In the genomic region with DNA sequence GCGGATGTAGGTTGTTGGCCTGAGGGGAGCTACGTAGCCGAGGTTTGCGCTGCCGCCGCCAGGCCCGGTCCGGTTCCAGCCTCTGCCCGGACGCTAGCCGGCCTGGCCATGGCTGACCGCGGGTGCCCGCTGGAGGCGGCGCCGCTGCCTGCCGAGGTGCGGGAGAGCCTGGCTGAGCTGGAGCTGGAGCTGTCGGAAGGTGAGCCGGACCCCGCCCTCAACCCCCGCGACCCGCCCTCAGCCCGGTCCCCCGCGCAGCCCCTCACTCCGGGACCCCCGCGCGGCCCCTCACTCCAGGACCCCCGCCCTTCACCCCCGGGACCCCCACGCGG, we compare ENCODE assay signal across 8 cellular contexts. TPM values are rescaled to one million over a fixed set of nuclear protein-coding genes. Genes with fewer than 3 reads are reported as not detected.
DNase-seq lines count a peak whose midpoint lies in the region; ATAC-seq, FAIRE-seq and TF ChIP-seq lines count a peak whose summit lies in the region.

No MANE protein-coding gene starts in this region.

- H3K4me3 ChIP-seq in bronchial epithelial cell (ENCODE audit: low read depth, low read length) = peak overlapping the region; percentile 90
- H3K4me3 ChIP-seq in mucosa of descending colon = peak overlapping the region; percentile 87

- no peaks in the 10 kb centered on the region for H3K27me3 ChIP-seq in bronchial epithelial cell (ENCODE audit: control insufficient read depth, insufficient read depth, low read length)

- ATAC-seq in stimulated activated naive CD8-positive, alpha-beta T cell treated with anti-CD3 and anti-CD28 coated beads, Interleukin-15, Interleukin-2, amounts not matched to agents 100 U/mL and 50 U/mL, for 24 hours = no peak
- no peak for ATAC-seq in mucosa of descending colon
- no peak for ATAC-seq in HG03460 (IDR thresholded peaks at IDR 0.05; ENCODE audit: unreplicated experiment)

- H3K9me3 Mint-ChIP-seq in stimulated activated naive CD8-positive, alpha-beta T cell treated with anti-CD3 and anti-CD28 coated beads, Interleukin-15, Interleukin-2, amounts not matched to agents 100 ng/mL and 50 ng/mL, for 24 hours = no peaks in the 10 kb centered on the region

- H3K36me3 ChIP-seq in bronchial epithelial cell (ENCODE audit: control insufficient read depth, insufficient read depth, low read length) (peaks cover 2% of the 10 kb centered on the region), mucosa of descending colon (ENCODE audit: low read depth) (peaks cover 3% of the 10 kb centered on the region)

- peaks cover 24% of the 10 kb centered on the region for H3K4me1 ChIP-seq in mucosa of descending colon (ENCODE audit: low read depth)

- peaks cover 48% of the 10 kb centered on the region for H3K4me1 Mint-ChIP-seq in stimulated activated naive CD8-positive, alpha-beta T cell treated with anti-CD3 and anti-CD28 coated beads, Interleukin-15, Interleukin-2, amounts not matched to agents 100 ng/mL and 50 ng/mL, for 24 hours (ENCODE audit: low read depth)

- no peaks in the 10 kb centered on the region for H3K27me3 Mint-ChIP-seq in stimulated activated naive CD8-positive, alpha-beta T cell treated with anti-CD3 and anti-CD28 coated beads, Interleukin-15, Interleukin-2, amounts not matched to agents 100 ng/mL and 50 ng/mL, for 24 hours

- H3K4me3 Mint-ChIP-seq in stimulated activated naive CD8-positive, alpha-beta T cell treated with anti-CD3 and anti-CD28 coated beads, Interleukin-15, Interleukin-2, amounts not matched to agents 100 ng/mL and 50 ng/mL, for 24 hours = peak overlapping the region; percentile 80

- no peak overlapping the region for H3K27ac Mint-ChIP-seq in stimulated activated naive CD8-positive, alpha-beta T cell treated with anti-CD3 and anti-CD28 coated beads, Interleukin-15, Interleukin-2, amounts not matched to agents 100 ng/mL and 50 ng/mL, for 24 hours

- no peak for FAIRE-seq in bronchial epithelial cell (lab: Jason Lieb, UNC)

- intact Hi-C loops in mucosa of descending colon (cut with DNase I, micrococcal nuclease) = no loop called here

- H3K36me3 Mint-ChIP-seq in stimulated activated naive CD8-positive, alpha-beta T cell treated with anti-CD3 and anti-CD28 coated beads, Interleukin-15, Interleukin-2, amounts not matched to agents 100 ng/mL and 50 ng/mL, for 24 hours (ENCODE audit: low read depth) = peaks cover 43% of the 10 kb centered on the region

- DNase-seq in stimulated activated naive CD8-positive, alpha-beta T cell treated with anti-CD3 and anti-CD28 coated beads, Interleukin-15, Interleukin-2, amounts not matched to agents 100 U/mL and 50 U/mL, for 24 hours = no peak
- DNase-seq in bronchial epithelial cell (ENCODE audit: low read depth) (no peak), mucosa of descending colon (no peak), NCI-H82 treated with DMSO at 0.1 percent for 48 hours (lab: John Stamatoyannopoulos, UW; ENCODE audit: unreplicated experiment) (no peak), H4 (ENCODE audit: low spot score) (no peak), kidney glomerular epithelial cell (lab: John Stamatoyannopoulos, UW) (no peak)

- H3K9me3 ChIP-seq in mucosa of descending colon = no peaks in the 10 kb centered on the region

- no peak for TF ChIP-seq CTCF in bronchial epithelial cell (IDR thresholded peaks at IDR 0.05; ENCODE audit: insufficient read depth, low read length, severe bottlenecking)
- no peak for TF ChIP-seq CTCF in mucosa of descending colon (IDR thresholded peaks at IDR 0.05)

RNA-seq across cellular contexts. Expression of a gene that starts 0.3 kb away (rescaled TPM):
- total RNA-seq in bronchial epithelial cell = 28.2 and 35.5 TPM in 2 replicates
- 10 to 100 TPM; 43.8 to 56.7 (median 49.3) TPM for total RNA-seq in mucosa of descending colon
- total RNA-seq in H4 (2014; rRNA removed; shearing (Covaris generic)) = 6.8 and 7.8 TPM in 2 replicates
